In the genomic region with DNA sequence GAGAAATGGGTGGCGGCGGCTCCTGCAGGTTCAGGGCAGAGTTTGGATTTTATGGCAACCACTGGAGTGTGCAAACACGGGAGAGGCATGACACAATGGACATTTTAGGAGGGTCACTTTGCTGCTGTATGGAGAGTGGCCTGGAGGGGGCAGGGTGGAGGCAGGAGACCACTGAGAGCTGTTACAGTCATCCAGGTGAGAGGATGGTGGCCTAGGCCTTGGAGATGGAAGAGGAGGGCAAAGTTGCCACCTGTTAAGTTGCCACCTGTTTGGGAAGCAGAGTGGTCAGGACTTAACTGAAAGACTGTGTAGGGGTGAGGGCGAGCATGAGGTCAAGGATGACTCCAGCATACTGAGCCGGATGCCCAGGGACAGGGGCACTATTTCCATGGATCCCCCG, we compare ENCODE assay signal across 8 cellular contexts. TPM values are rescaled to one million over a fixed set of nuclear protein-coding genes. Genes with fewer than 3 reads are reported as not detected.
A peak's percentile ranks its signal among the peaks of the same experiment; 100 is the strongest.
DNase-seq lines count a peak whose midpoint lies in the region; ATAC-seq and TF ChIP-seq lines count a peak whose summit lies in the region.

No MANE protein-coding gene starts in this region.

- DNase-seq in DMS114 treated with DMSO at 0.1 percent for 48 hours (lab: John Stamatoyannopoulos, UW; ENCODE audit: unreplicated experiment) (peak; percentile 56), LNCaP clone FGC (ENCODE audit: low read depth) (no peak), trophoblast cell (peak; percentile 40 to 69), CD1c-positive myeloid dendritic cell (ENCODE audit: extremely low spot score) (no peak), mesenteric fat pad (ENCODE audit: low spot score) (no peak)
- peak; percentile 62 for DNase-seq in activated CD4-positive, CD25-positive, alpha-beta regulatory T cell treated with anti-CD3 and anti-CD28 coated beads, Interleukin-2, amount 50 U/mL, for 72 hours
- peak; percentile 39 for DNase-seq in effector CD8-positive, alpha-beta T cell (lab: John Stamatoyannopoulos, UW)

- peak; percentile 29; the same call in 1 of the 2 replicates for TF ChIP-seq CTCF in LNCaP clone FGC (IDR thresholded peaks at IDR 0.05; ENCODE audit: control insufficient read depth, extremely low read depth, insufficient read depth)

- peaks cover 7% of the 10 kb centered on the region for H3K79me1 ChIP-seq in trophoblast cell (ENCODE audit: low read length)

- no peak overlapping the region for H3K9ac ChIP-seq in trophoblast cell (ENCODE audit: low read length)

- H3K79me2 ChIP-seq in trophoblast cell (ENCODE audit: control insufficient read depth, insufficient read depth, low read length, poor library complexity) = peaks cover 6% of the 10 kb centered on the region

- no peak overlapping the region for H3K14ac ChIP-seq in trophoblast cell (ENCODE audit: low read length)

- no peak overlapping the region for H2BK12ac ChIP-seq in trophoblast cell (ENCODE audit: low read length)

- H4K8ac ChIP-seq in trophoblast cell (ENCODE audit: low read depth, low read length) = no peak overlapping the region

- H2AFZ ChIP-seq in trophoblast cell (ENCODE audit: insufficient read depth, low read length, poor library complexity) = no peak overlapping the region

- no peaks in the 10 kb centered on the region for H3K9me3 ChIP-seq in trophoblast cell (ENCODE audit: insufficient read depth, low read depth, low read length)

- H4K12ac ChIP-seq in trophoblast cell (ENCODE audit: low read depth, low read length) = no peak overlapping the region

- no peak overlapping the region for H3K23ac ChIP-seq in trophoblast cell (ENCODE audit: low read length)

- peaks cover 8 to 9% of the 10 kb centered on the region in 2 experiments for H3K36me3 ChIP-seq in trophoblast cell (ENCODE audit: control insufficient read depth in 1 of 2, insufficient read depth in 2 of 2, low read length in 2 of 2)

- H3K4me3 ChIP-seq in LNCaP clone FGC (ENCODE audit: low read depth, low read length) = no peak overlapping the region
- no peak overlapping the region for H3K4me3 ChIP-seq in trophoblast cell (ENCODE audit: low read depth, low read length)

- no peak overlapping the region for H2BK120ac ChIP-seq in trophoblast cell (ENCODE audit: insufficient read depth, low read length, poor library complexity)

- H3K4me2 ChIP-seq in trophoblast cell (ENCODE audit: low read length) = no peak overlapping the region

- H3K4ac ChIP-seq in trophoblast cell (ENCODE audit: low read depth, low read length) = no peak overlapping the region

- ATAC-seq in HG03095 (IDR thresholded peaks at IDR 0.05; ENCODE audit: unreplicated experiment) = no peak

- H2BK5ac ChIP-seq in trophoblast cell (ENCODE audit: low read depth, low read length, poor library complexity) = no peak overlapping the region

- H3K27ac ChIP-seq in trophoblast cell (ENCODE audit: low read depth, low read length) = no peak overlapping the region

- no peaks in the 10 kb centered on the region for H3K27me3 ChIP-seq in trophoblast cell (ENCODE audit: insufficient read depth, low read length)

- H3K4me1 ChIP-seq in trophoblast cell (ENCODE audit: control insufficient read depth in 1 of 2, insufficient read depth in 2 of 2, low read length in 2 of 2) = peaks cover 9 to 10% of the 10 kb centered on the region in 2 experiments

- H2AK5ac ChIP-seq in trophoblast cell (ENCODE audit: low read length) = no peak overlapping the region

- no peak overlapping the region for H4K91ac ChIP-seq in trophoblast cell (ENCODE audit: low read depth, low read length)

- no CpG with 5 or more reads among the region's 6 CpGs for WGBS in trophoblast cell (ENCODE audit: extremely low coverage, insufficient coverage, insufficient read length)

- no peak overlapping the region for H3K18ac ChIP-seq in trophoblast cell (ENCODE audit: low read length)

RNA-seq across cellular contexts. Expression of gene RAD9A, which starts 2.3 kb away (rescaled TPM):
- polyA plus RNA-seq in trophoblast cell (2013) = 13.2 and 14.2 TPM in 2 replicates
- total RNA-seq in mesenteric fat pad = 10.4 TPM

RNA-seq across cellular contexts. Expression of gene PPP1CA, which starts 12.2 kb away (rescaled TPM):
- 208 and 213 TPM in 2 replicates for polyA plus RNA-seq in trophoblast cell (2013)
- total RNA-seq in mesenteric fat pad = 92.4 TPM

RNA-seq across cellular contexts. Expression of gene TBC1D10C, which starts 14.4 kb away (rescaled TPM):
- polyA plus RNA-seq in trophoblast cell (2013) = 0.04 and 0.15 TPM in 2 replicates
- 5.3 TPM for total RNA-seq in mesenteric fat pad

RNA-seq across cellular contexts. Expression of gene CLCF1, which starts 16.1 kb away (rescaled TPM):
- 3.1 TPM in 2 replicates for polyA plus RNA-seq in trophoblast cell (2013)
- 7.7 TPM for total RNA-seq in mesenteric fat pad

RNA-seq across cellular contexts. Expression of gene CARNS1, which starts 26.0 kb away (rescaled TPM):
- 0.03 TPM in 2 replicates for polyA plus RNA-seq in trophoblast cell (2013)
- 0.29 TPM for total RNA-seq in mesenteric fat pad

Comparison
In these comparisons a context has a peak if more than half of its experiments do, and no peak if none do; other contexts are left out.
1. DNase-seq: peak in DMS114 treated with DMSO at 0.1 percent for 48 hours (single experiment), activated CD4-positive, CD25-positive, alpha-beta regulatory T cell treated with anti-CD3 and anti-CD28 coated beads, Interleukin-2, amount 50 U/mL, for 72 hours (single experiment), effector CD8-positive, alpha-beta T cell (single experiment) and trophoblast cell (2 of 2); none in LNCaP clone FGC (single experiment), CD1c-positive myeloid dendritic cell (single experiment) and mesenteric fat pad (single experiment).